In the genomic region with DNA sequence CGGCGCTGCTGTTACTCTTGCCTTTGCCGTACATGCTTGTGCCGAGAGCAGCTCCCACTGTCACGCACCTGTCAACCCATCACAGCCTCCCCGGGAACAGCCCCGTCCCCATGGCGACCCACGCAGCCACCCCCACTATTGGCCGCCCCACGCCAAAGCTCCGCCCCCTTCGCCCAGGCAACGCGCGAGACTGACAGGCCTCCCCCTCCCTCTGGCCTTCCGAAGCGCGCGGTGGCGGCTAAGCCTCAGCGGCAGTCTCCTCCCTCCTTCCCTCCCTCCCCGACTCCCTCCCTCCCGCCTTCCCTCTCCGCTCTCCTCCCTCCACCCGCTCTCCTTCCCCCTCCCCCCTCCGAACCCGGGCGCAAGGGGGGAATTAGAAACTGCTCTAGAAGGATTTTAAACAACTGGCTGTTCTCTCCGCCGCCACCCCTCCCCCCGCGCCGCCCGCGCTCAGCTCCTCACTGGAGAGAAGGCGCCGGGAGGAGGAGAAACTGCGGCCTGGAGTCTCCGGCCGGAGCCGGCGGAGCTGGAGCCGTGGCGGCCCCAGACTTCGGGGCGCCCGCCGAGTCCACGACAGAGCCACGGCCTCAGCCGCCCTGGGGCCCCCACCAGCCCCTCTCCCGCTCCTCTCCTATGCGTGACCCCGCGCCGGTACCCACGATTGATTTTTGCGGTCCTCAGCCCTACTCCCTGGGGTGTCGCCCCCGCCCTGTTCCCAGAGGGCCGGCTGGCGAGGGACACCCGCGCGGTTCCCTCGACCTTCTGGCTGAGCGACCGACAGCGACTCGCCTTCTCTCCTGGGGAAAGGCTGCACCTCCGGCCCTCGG, we compare ENCODE assay signal across 8 cellular contexts. TPM values are rescaled to one million over a fixed set of nuclear protein-coding genes. Genes with fewer than 3 reads are reported as not detected.
DNase-seq lines count a peak whose midpoint lies in the region; ATAC-seq, FAIRE-seq and TF ChIP-seq lines count a peak whose summit lies in the region.

A gene (minus strand): TSS at position 89 of the 827 bp plus-strand sequence. CDS start 55 bp downstream, at position 34.

- H3K27me3 Mint-ChIP-seq in CD14-positive monocyte (ENCODE audit: low read depth in 3 of 3): peaks cover 2 to 13% (median 5%) of the 10 kb centered on the region in 3 donors
- peaks cover 6% of the 10 kb centered on the region for H3K27me3 Mint-ChIP-seq in dendritic cell treated with granulocyte-macrophage colony-stimulating factor and Interleukin-4, amounts not matched to agents 40 ng/mL and 50 ng/mL, for 4 days

- BruUV-seq in HepG2 (replicated peaks; lab: Mats Ljungman, UMichigan): no TSS peak

- DNase-seq in CD14-positive monocyte (ENCODE audit: low spot score) (peak; percentile 100), NCI-H69 (lab: John Stamatoyannopoulos, UW) (peak; percentile 99), HepG2 (ENCODE audit: low spot score) (peak; percentile 69)
- DNase-seq in activated CD4-positive, alpha-beta T cell treated with anti-CD3 and anti-CD28 coated beads, Interleukin-2, amount 50 U/mL, for 24 hours (ENCODE audit: low read depth in 1 of 2, low spot score in 1 of 2): peak; percentile 96
- peak; percentile 94 to 96 for DNase-seq in stimulated activated CD4-positive, alpha-beta T cell treated with anti-CD3 and anti-CD28 coated beads, Interleukin-2, amount 100 ng/mL, for 48 hours

- H3K4me2 ChIP-seq in HepG2 (ENCODE audit: low read depth, low read length): peak within 1 kb of the TSS; percentile 84

- POLR2A ChIA-PET in HepG2 (lab: Yijun Ruan, JAX): interaction anchor here (1.1 to 1.4 kb wide), 2 partner anchors 100 to 525 kb away, joined by 4 to 12 read pairs; no protein-coding TSS in a partner anchor

- no peak for TF ChIP-seq POLR2A in HepG2 (IDR thresholded peaks at IDR 0.05; ENCODE audit: insufficient read depth in 1 of 2, low read depth in 2 of 2, low read length in 2 of 2)

- FAIRE-seq in HepG2 (lab: Jason Lieb, UNC): no peak

- ATAC-seq in GM19372 (IDR thresholded peaks at IDR 0.05; ENCODE audit: low read depth, unreplicated experiment): peak; percentile 70
- peak; percentile 77 for ATAC-seq in HG03521 (IDR thresholded peaks at IDR 0.05; ENCODE audit: unreplicated experiment)
- ATAC-seq in HepG2: peak; percentile 89

- peak within 1 kb of the TSS; percentile 60 to 75 (median 73); a peak in 5 of 6 replicates for H3K4me3 ChIP-seq in HepG2 (replicated peaks in 1 of 3; ENCODE audit: insufficient read depth in 1 of 3, low read depth in 2 of 3, low read length in 3 of 3)

- intact Hi-C loops in CD14-positive monocyte (cut with micrococcal nuclease): loop anchor here (1.0 to 10.0 kb wide), 5 partner anchors 100 to 424 kb away; a partner anchor contains a TSS
- intact Hi-C loops in dendritic cell treated with granulocyte-macrophage colony-stimulating factor and Interleukin-4, amounts not matched to agents 40 ng/mL and 50 ng/mL, for 4 days (cut with micrococcal nuclease): loop anchor here (1.0 to 10.0 kb wide), 8 partner anchors 28 to 528 kb away; a partner anchor contains a TSS
- intact Hi-C loops in HepG2 (cut with micrococcal nuclease; ENCODE audit: unreplicated experiment): loop anchor here (1.0 to 5.0 kb wide), 3 partner anchors 100 to 415 kb away; a partner anchor contains a TSS

- 0 out of 2 replicates have a peak, but pooled peaks cover 3% of the 10 kb centered on the region for H4K20me1 ChIP-seq in HepG2 (ENCODE audit: insufficient read depth, low read length)

- TF ChIP-seq CTCF in CD14-positive monocyte (IDR thresholded peaks at IDR 0.05): no peak
- TF ChIP-seq CTCF in HepG2 (CRISPR knock-in tag; IDR thresholded peaks at IDR 0.05): no peak

- H3K79me2 ChIP-seq in HepG2 (ENCODE audit: insufficient read depth, low read length): no peaks in the 10 kb centered on the region

- peaks cover 0 to 2% (median 0%) of the 10 kb centered on the region in 7 donors for H3K9me3 Mint-ChIP-seq in CD14-positive monocyte
- H3K9me3 Mint-ChIP-seq in dendritic cell treated with granulocyte-macrophage colony-stimulating factor and Interleukin-4, amounts not matched to agents 40 ng/mL and 50 ng/mL, for 4 days: no peaks in the 10 kb centered on the region

- TF ChIP-seq RAD21 in HepG2 (CRISPR knock-in tag; IDR thresholded peaks at IDR 0.05): no peak

- CTCF ChIA-PET in HepG2 (lab: Yijun Ruan, JAX; ENCODE audit: low intra/inter-chr PET ratio, low total read pairs): interaction anchor here (0.5 kb wide), 1 partner anchor 1722 kb away, joined by 3 read pairs; no protein-coding TSS in a partner anchor

- H3K9me3 ChIP-seq in HepG2 (ENCODE audit: low read length): no peaks in the 10 kb centered on the region

- no peaks in the 10 kb centered on the region for H3K4me1 ChIP-seq in HepG2 (ENCODE audit: insufficient read depth, low read length)

- no peak within 1 kb of the TSS for H2AFZ ChIP-seq in HepG2 (ENCODE audit: low read length)

- peak within 1 kb of the TSS; percentile 15; the same call in 1 of the 2 replicates for H3K9ac ChIP-seq in HepG2 (ENCODE audit: insufficient read depth, low read depth, low read length)

- H3K4me3 Mint-ChIP-seq in CD14-positive monocyte: peak within 1 kb of the TSS; percentile 95 to 99
- H3K4me3 Mint-ChIP-seq in dendritic cell treated with granulocyte-macrophage colony-stimulating factor and Interleukin-4, amounts not matched to agents 40 ng/mL and 50 ng/mL, for 4 days: peak within 1 kb of the TSS; percentile 92

- H3K27me3 ChIP-seq in HepG2 (ENCODE audit: control insufficient read depth in 1 of 2, insufficient read depth in 2 of 2, low read length in 2 of 2): peaks cover 0 to 26% of the 10 kb centered on the region in 2 experiments; a peak in 4 of 5 replicates

- no peak within 1 kb of the TSS for H3K27ac ChIP-seq in HepG2 (ENCODE audit: extremely low read length, insufficient read depth, low read length)

- TF ChIP-seq EP300 in HepG2 (IDR thresholded peaks at IDR 0.05; ENCODE audit: low read depth in 2 of 2, low read length in 2 of 2) (peak in 1 of 2 experiments; percentile 95; a peak in 2 of 4 replicates), HepG2 (CRISPR knock-in tag; IDR thresholded peaks at IDR 0.05; ENCODE audit: borderline replicate concordance) (no peak)

- no peaks in the 10 kb centered on the region for H3K36me3 ChIP-seq in HepG2 (replicated peaks in 1 of 2; ENCODE audit: control insufficient read depth in 1 of 2, insufficient read depth in 2 of 2, low read length in 2 of 2)

- in situ Hi-C loops in HepG2 (cut with HindIII; ENCODE audit: extremely low pct_ligation_motif_present, low pct_unique_long_range_greater_than_20kb): loop anchor here (5.0 kb wide), 1 partner anchor 111 kb away; no protein-coding TSS in a partner anchor

- H3K36me3 Mint-ChIP-seq in CD14-positive monocyte: no peaks in the 10 kb centered on the region
- peaks cover 14% of the 10 kb centered on the region for H3K36me3 Mint-ChIP-seq in dendritic cell treated with granulocyte-macrophage colony-stimulating factor and Interleukin-4, amounts not matched to agents 40 ng/mL and 50 ng/mL, for 4 days (ENCODE audit: low read depth)

- peak within 1 kb of the TSS; percentile 84 to 94 (median 92) for H3K27ac Mint-ChIP-seq in CD14-positive monocyte
- H3K27ac Mint-ChIP-seq in dendritic cell treated with granulocyte-macrophage colony-stimulating factor and Interleukin-4, amounts not matched to agents 40 ng/mL and 50 ng/mL, for 4 days: peak within 1 kb of the TSS; percentile 97

- 4% methylated on average over 15 of the region's 73 CpGs for WGBS in HepG2 (ENCODE audit: low lambda C conversion rate)

- peaks cover 28% of the 10 kb centered on the region for H3K4me1 Mint-ChIP-seq in CD14-positive monocyte
- peaks cover 21% of the 10 kb centered on the region for H3K4me1 Mint-ChIP-seq in dendritic cell treated with granulocyte-macrophage colony-stimulating factor and Interleukin-4, amounts not matched to agents 40 ng/mL and 50 ng/mL, for 4 days (ENCODE audit: low read depth)

RNA-seq across cellular contexts. Expression of the gene that starts here (rescaled TPM):
- polyA plus RNA-seq in CD14-positive monocyte: 10 to 100 TPM; 53.4 to 55.2 TPM
- total RNA-seq in HepG2 (2016; rRNA removed; fragmentation: Illumina TruSeq; extraction: Trizol): not detected in 2 replicates
- not detected in 2 replicates for total RNA-seq in HepG2 (2016; cell fraction: cytosol; rRNA removed; fragmentation: Illumina TruSeq; extraction: Trizol; ENCODE audit: low read depth)
- not detected in 2 replicates for total RNA-seq in HepG2 (2016; cell fraction: insoluble cytoplasmic fraction; rRNA removed; fragmentation: Illumina TruSeq; extraction: Trizol)
- total RNA-seq in HepG2 (2016; cell fraction: membrane; rRNA removed; fragmentation: Illumina TruSeq; extraction: Trizol): 0.19 TPM in 1 of 2 replicates, not detected in the other
- not detected in 2 replicates for total RNA-seq in HepG2 (2016; cell fraction: nucleus; rRNA removed; fragmentation: Illumina TruSeq; extraction: Trizol)
- polyA plus RNA-seq in HepG2 (2011; rRNA removed): 0.01 and 0.16 TPM in 2 replicates
- polyA plus RNA-seq in HepG2 (2011; cell fraction: cytosol; rRNA removed): 0.05 and 0.09 TPM in 2 replicates
- 0.59 and 0.85 TPM in 2 replicates for polyA plus RNA-seq in HepG2 (2011; cell fraction: nucleus; rRNA removed)
- not detected in 2 replicates for polyA plus RNA-seq in HepG2 (2012)
- polyA plus RNA-seq in HepG2 (2016; cell fraction: cytosol; fragmentation: Illumina TruSeq; extraction: Trizol; ENCODE audit: low read depth): not detected in 2 replicates
- polyA plus RNA-seq in HepG2 (2016; cell fraction: insoluble cytoplasmic fraction; fragmentation: Illumina TruSeq; extraction: Trizol; ENCODE audit: low read depth): not detected in 2 replicates
- polyA plus RNA-seq in HepG2 (2016; cell fraction: membrane; fragmentation: Illumina TruSeq; extraction: Trizol; ENCODE audit: low read depth): not detected in 2 replicates
- not detected in 2 replicates for polyA plus RNA-seq in HepG2 (2016; cell fraction: nucleus; fragmentation: Illumina TruSeq; extraction: Trizol; ENCODE audit: insufficient read depth, low read depth)
- 7.6 TPM in 1 of 2 replicates, not detected in the other for polyA minus RNA-seq in HepG2 (2011; rRNA and poly(A)+ RNA removed; ENCODE audit: low replicate concordance)
- polyA minus RNA-seq in HepG2 (2011; cell fraction: cytosol; rRNA and poly(A)+ RNA removed): not detected in 2 replicates
- polyA minus RNA-seq in HepG2 (2011; cell fraction: nucleus; rRNA and poly(A)+ RNA removed): 0.52 and 0.99 TPM in 2 replicates

Comparison
In these comparisons a context has a peak if more than half of its experiments do, and no peak if none do; other contexts are left out.
1. RNA of the gene that starts here (polyA plus RNA-seq): 53.4 to 55.2 TPM in CD14-positive monocyte; 0.01 to 0.85 TPM in HepG2; every median in the first group is over 10 times any median in the second.
2. Peak in every context shown above with its lines, with median percentiles within 50 percentile points of each other: DNase-seq and ATAC-seq.